Comparison of ENCODE assay signal across 7 cellular contexts in genomic region chrX:17736856-17737706, GRCh38. TPM values are rescaled to one million over a fixed set of nuclear protein-coding genes. Genes with fewer than 3 reads are reported as not detected.
A peak's percentile ranks its signal among the peaks of the same experiment; 100 is the strongest.
DNase-seq lines count a peak whose midpoint lies in the region; ATAC-seq and TF ChIP-seq lines count a peak whose summit lies in the region.

TSS of gene SCML1 (plus strand) at chrX:17737493. CDS start at chrX:17744187, 6,694 bp downstream.

- 1% methylated on average over 55 to 64 of the region's 67 CpGs for WGBS in ectodermal cell, 2 experiments
- WGBS in right lobe of liver (ENCODE audit: insufficient coverage, low coverage, low lambda C conversion rate, missing lambda C conversion rate) = 20% methylated on average over 34 of the region's 67 CpGs

- H3K27me3 ChIP-seq in ectodermal cell (ENCODE audit: control insufficient read depth, insufficient read depth, low read length, poor library complexity, severe bottlenecking) (peaks cover 8% of the 10 kb centered on the region), right lobe of liver (no peaks in the 10 kb centered on the region)

- TF ChIP-seq CTCF in right lobe of liver (IDR thresholded peaks at IDR 0.05) = no peak

- H3K4me1 ChIP-seq in ectodermal cell (ENCODE audit: control insufficient read depth, insufficient read depth, low read length) (no peaks in the 10 kb centered on the region), right lobe of liver (peaks cover 0 to 6% (median 0%) of the 10 kb centered on the region in 4 donors)

- H3K36me3 ChIP-seq in ectodermal cell (ENCODE audit: control insufficient read depth, insufficient read depth, low read length) = no peaks in the 10 kb centered on the region
- H3K36me3 ChIP-seq in right lobe of liver = no peaks in the 10 kb centered on the region

- H3K27ac ChIP-seq in ectodermal cell (ENCODE audit: insufficient read depth, low read depth, low read length, poor library complexity, severe bottlenecking) (peak within 1 kb of the TSS; percentile 44), right lobe of liver (peak within 1 kb of the TSS; percentile 83 to 89 (median 87))

- TF ChIP-seq POLR2A in right lobe of liver (IDR thresholded peaks at IDR 0.05) = peak; percentile 67

- ATAC-seq in GM18861 (IDR thresholded peaks at IDR 0.05; ENCODE audit: unreplicated experiment) (peak; percentile 63), HG03280 (IDR thresholded peaks at IDR 0.05; ENCODE audit: unreplicated experiment) (peak; percentile 64), right lobe of liver (peak; percentile 85 to 95 (median 90))

- DNase-seq in NCI-H524 treated with DMSO at 0.1 percent for 48 hours (lab: John Stamatoyannopoulos, UW) (peak; percentile 87), right lobe of liver (peak; percentile 97 to 98 (median 97))
- peak; percentile 71 to 81 for DNase-seq in activated CD8-positive, alpha-beta memory T cell treated with anti-CD3 and anti-CD28 coated beads for 1 hour (ENCODE audit: extremely low read depth in 1 of 2, low read depth in 1 of 2)
- DNase-seq in stimulated activated CD4-positive, alpha-beta T cell treated with anti-CD3 and anti-CD28 coated beads, Interleukin-2, amount 100 ng/mL, for 48 hours = peak; percentile 74

- H3K9me3 ChIP-seq in ectodermal cell (ENCODE audit: control insufficient read depth, low read length) (no peaks in the 10 kb centered on the region), right lobe of liver (no peaks in the 10 kb centered on the region)

- intact Hi-C loops in right lobe of liver (cut with DNase I) = no loop called here

- H3K4me3 ChIP-seq in ectodermal cell (ENCODE audit: insufficient read depth, low read depth, low read length) (peak within 1 kb of the TSS; percentile 53), right lobe of liver (peak within 1 kb of the TSS; percentile 39 to 59 (median 50))

RNA-seq across cellular contexts. Expression of gene SCML1, which starts in this region (rescaled TPM):
- 11.9 TPM for polyA plus RNA-seq in ectodermal cell (2013, experiment 1 of 4)
- 9.8 TPM for polyA plus RNA-seq in ectodermal cell (2013, experiment 2 of 4)
- polyA plus RNA-seq in ectodermal cell (2013, experiment 3 of 4) = 10.7 TPM
- polyA plus RNA-seq in ectodermal cell (2013, experiment 4 of 4) = 10.1 TPM
- total RNA-seq in right lobe of liver = 10 to 100 TPM in 5 of 6 experiments, 1 to 10 TPM in 1; 7.0 to 15.2 (median 13.8) TPM

Comparison
In these comparisons a context has a peak if more than half of its experiments do, and no peak if none do; other contexts are left out.
1. Peak in every context shown above with its lines: DNase-seq, ATAC-seq, H3K4me3 ChIP-seq and H3K27ac ChIP-seq.